In genomic region chr7:130242198-130243014, GRCh38 we compare ENCODE assay signal across 1 cellular context.
TF ChIP-seq lines count a peak whose summit lies in the region.

No MANE protein-coding gene starts in this region.

TF ChIP-seq in K562, 482 proteins besides CTCF, POLR2A, EP300 and RAD21 (continued from another document and continues in another):
- TF ChIP-seq ZNF592 (IDR thresholded peaks at IDR 0.05) (no peak), E2F8 (IDR thresholded peaks at IDR 0.05; ENCODE audit: low read depth, partially characterized antibody) (peak; percentile 44), MTA2 (IDR thresholded peaks at IDR 0.05; ENCODE audit: low read depth) (peak; percentile 27; the same call in 1 of the 2 replicates), CEBPG (CRISPR knock-in tag; IDR thresholded peaks at IDR 0.05) (no peak), CEBPG (tag; conservative IDR thresholded peaks at IDR 0.05 in 1 of 2, IDR thresholded peaks at IDR 0.05 in 1 of 2) (peak; percentile 18 to 50; a peak in 2 of 4 replicates), GABPB1 (CRISPR knock-in tag; IDR thresholded peaks at IDR 0.05) (peak; percentile 62; the same call in 1 of the 2 replicates), ZFP36 (IDR thresholded peaks at IDR 0.05; ENCODE audit: low read depth, low read length, partially characterized antibody) (peak; percentile 11), PKNOX1 (IDR thresholded peaks at IDR 0.05) (peak; percentile 41), CBX5 (IDR thresholded peaks at IDR 0.05; ENCODE audit: borderline replicate concordance, low read depth) (0 out of 2 replicates have a peak, but pooled peaks have one; percentile 25), RBM17 (IDR thresholded peaks at IDR 0.05; ENCODE audit: borderline replicate concordance, low read depth, low read length) (no peak), CBX1 (IDR thresholded peaks at IDR 0.05; ENCODE audit: low read depth) (0 out of 2 replicates have a peak, but pooled peaks have one; percentile 34), TRIM24 (IDR thresholded peaks at IDR 0.05) (peak; percentile 27 to 78; a peak in 2 of 4 replicates), ARID1B (IDR thresholded peaks at IDR 0.05) (peak; percentile 89), JUND (IDR thresholded peaks at IDR 0.05; ENCODE audit: borderline replicate concordance, low read depth, low read length) (peak; percentile 92), JUND (tag; IDR thresholded peaks at IDR 0.05; ENCODE audit: borderline replicate concordance, low read depth, low read length) (peak; percentile 94), CREB1 (IDR thresholded peaks at IDR 0.05) (peak; percentile 78), CREB1 (CRISPR knock-in tag; IDR thresholded peaks at IDR 0.05) (peak; percentile 86), JUN (IDR thresholded peaks at IDR 0.05; ENCODE audit: borderline replicate concordance, low read depth, low read length) (peak; percentile 95), JUN (CRISPR knock-in tag; IDR thresholded peaks at IDR 0.05; ENCODE audit: borderline replicate concordance) (no peak), CBFA2T3 (IDR thresholded peaks at IDR 0.05) (peak; percentile 80), CC2D1A (IDR thresholded peaks at IDR 0.05) (peak; percentile 68), UBTF (IDR thresholded peaks at IDR 0.05; ENCODE audit: borderline replicate concordance in 1 of 2, low read depth in 2 of 2, low read length in 2 of 2) (0 out of 4 replicates have a peak, but pooled peaks of 1 of the 2 experiments have one; percentile 24), RBM22 (IDR thresholded peaks at IDR 0.05; ENCODE audit: low read depth, low read length, poor library complexity, severe bottlenecking) (no peak), ESRRA (IDR thresholded peaks at IDR 0.05; ENCODE audit: borderline replicate concordance, low read depth) (peak; percentile 12; the same call in 1 of the 2 replicates), TCF3 (CRISPR knock-in tag; IDR thresholded peaks at IDR 0.05) (peak; percentile 59), SOX6 (IDR thresholded peaks at IDR 0.05) (peak; percentile 41), SMAD4 (CRISPR knock-in tag; conservative IDR thresholded peaks at IDR 0.05) (peak; percentile 100), ZNF695 (CRISPR knock-in tag; IDR thresholded peaks at IDR 0.05) (no peak), ZEB2 (IDR thresholded peaks at IDR 0.05) (peak; percentile 79), MTA1 (IDR thresholded peaks at IDR 0.05; ENCODE audit: borderline replicate concordance) (peak; percentile 76), SAFB2 (IDR thresholded peaks at IDR 0.05; ENCODE audit: borderline replicate concordance, low read depth, low read length, severe bottlenecking) (no peak), NCOR1 (IDR thresholded peaks at IDR 0.05) (peak; percentile 93), ZNF217 (CRISPR knock-in tag; IDR thresholded peaks at IDR 0.05) (no peak), FOSL1 (tag; conservative IDR thresholded peaks at IDR 0.05) (peak; percentile 98), NR2C1 (IDR thresholded peaks at IDR 0.05) (no peak), NR2C1 (tag; IDR thresholded peaks at IDR 0.05) (no peak), SMAD2 (IDR thresholded peaks at IDR 0.05; ENCODE audit: low read depth, low read length) (no peak), SMAD3 (CRISPR knock-in tag; conservative IDR thresholded peaks at IDR 0.05) (peak; percentile 72; the same call in 1 of the 2 replicates), PPARD (CRISPR knock-in tag; IDR thresholded peaks at IDR 0.05) (no peak), FOS (IDR thresholded peaks at IDR 0.05; ENCODE audit: extremely low read depth, insufficient read length) (peak; percentile 39), DACH1 (IDR thresholded peaks at IDR 0.05; ENCODE audit: partially characterized antibody) (peak; percentile 70), NONO (IDR thresholded peaks at IDR 0.05; ENCODE audit: low read depth in 2 of 2, low read length in 1 of 2) (0 out of 4 replicates have a peak, but pooled peaks of 1 of the 2 experiments have one; percentile 21), MBD2 (IDR thresholded peaks at IDR 0.05; ENCODE audit: borderline replicate concordance, low read depth) (peak; percentile 31; the same call in 1 of the 2 replicates), TEAD1 (CRISPR knock-in tag; IDR thresholded peaks at IDR 0.05) (peak; percentile 93 to 97), EP400 (IDR thresholded peaks at IDR 0.05) (peak; percentile 45), CTBP1 (IDR thresholded peaks at IDR 0.05; ENCODE audit: borderline replicate concordance) (peak; percentile 89), NFE2 (IDR thresholded peaks at IDR 0.05; ENCODE audit: low read depth) (peak; percentile 42), SRF (CRISPR knock-in tag; IDR thresholded peaks at IDR 0.05) (0 out of 4 replicates have a peak, but pooled peaks of 1 of the 2 experiments have one; percentile 49), RBBP5 (IDR thresholded peaks at IDR 0.05; ENCODE audit: borderline replicate concordance, insufficient read depth, low read length, poor library complexity, severe bottlenecking) (no peak), SMARCE1 (IDR thresholded peaks at IDR 0.05) (peak; percentile 93)
- TF ChIP-seq, protein P1, sequence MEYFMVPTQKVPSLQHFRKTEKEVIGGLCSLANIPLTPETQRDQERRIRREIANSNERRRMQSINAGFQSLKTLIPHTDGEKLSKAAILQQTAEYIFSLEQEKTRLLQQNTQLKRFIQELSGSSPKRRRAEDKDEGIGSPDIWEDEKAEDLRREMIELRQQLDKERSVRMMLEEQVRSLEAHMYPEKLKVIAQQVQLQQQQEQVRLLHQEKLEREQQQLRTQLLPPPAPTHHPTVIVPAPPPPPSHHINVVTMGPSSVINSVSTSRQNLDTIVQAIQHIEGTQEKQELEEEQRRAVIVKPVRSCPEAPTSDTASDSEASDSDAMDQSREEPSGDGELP (CRISPR knock-in tag; IDR thresholded peaks at IDR 0.05; ENCODE audit: borderline replicate concordance): peak; percentile 90
- TF ChIP-seq, protein P2, sequence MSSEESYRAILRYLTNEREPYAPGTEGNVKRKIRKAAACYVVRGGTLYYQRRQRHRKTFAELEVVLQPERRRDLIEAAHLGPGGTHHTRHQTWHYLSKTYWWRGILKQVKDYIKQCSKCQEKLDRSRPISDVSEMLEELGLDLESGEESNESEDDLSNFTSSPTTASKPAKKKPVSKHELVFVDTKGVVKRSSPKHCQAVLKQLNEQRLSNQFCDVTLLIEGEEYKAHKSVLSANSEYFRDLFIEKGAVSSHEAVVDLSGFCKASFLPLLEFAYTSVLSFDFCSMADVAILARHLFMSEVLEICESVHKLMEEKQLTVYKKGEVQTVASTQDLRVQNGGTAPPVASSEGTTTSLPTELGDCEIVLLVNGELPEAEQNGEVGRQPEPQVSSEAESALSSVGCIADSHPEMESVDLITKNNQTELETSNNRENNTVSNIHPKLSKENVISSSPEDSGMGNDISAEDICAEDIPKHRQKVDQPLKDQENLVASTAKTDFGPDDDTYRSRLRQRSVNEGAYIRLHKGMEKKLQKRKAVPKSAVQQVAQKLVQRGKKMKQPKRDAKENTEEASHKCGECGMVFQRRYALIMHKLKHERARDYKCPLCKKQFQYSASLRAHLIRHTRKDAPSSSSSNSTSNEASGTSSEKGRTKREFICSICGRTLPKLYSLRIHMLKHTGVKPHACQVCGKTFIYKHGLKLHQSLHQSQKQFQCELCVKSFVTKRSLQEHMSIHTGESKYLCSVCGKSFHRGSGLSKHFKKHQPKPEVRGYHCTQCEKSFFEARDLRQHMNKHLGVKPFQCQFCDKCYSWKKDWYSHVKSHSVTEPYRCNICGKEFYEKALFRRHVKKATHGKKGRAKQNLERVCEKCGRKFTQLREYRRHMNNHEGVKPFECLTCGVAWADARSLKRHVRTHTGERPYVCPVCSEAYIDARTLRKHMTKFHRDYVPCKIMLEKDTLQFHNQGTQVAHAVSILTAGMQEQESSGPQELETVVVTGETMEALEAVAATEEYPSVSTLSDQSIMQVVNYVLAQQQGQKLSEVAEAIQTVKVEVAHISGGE (CRISPR knock-in tag; IDR thresholded peaks at IDR 0.05): peak in 1 of 3 experiments; percentile 33; a peak in 1 of 6 replicates
- TF ChIP-seq, protein P3, sequence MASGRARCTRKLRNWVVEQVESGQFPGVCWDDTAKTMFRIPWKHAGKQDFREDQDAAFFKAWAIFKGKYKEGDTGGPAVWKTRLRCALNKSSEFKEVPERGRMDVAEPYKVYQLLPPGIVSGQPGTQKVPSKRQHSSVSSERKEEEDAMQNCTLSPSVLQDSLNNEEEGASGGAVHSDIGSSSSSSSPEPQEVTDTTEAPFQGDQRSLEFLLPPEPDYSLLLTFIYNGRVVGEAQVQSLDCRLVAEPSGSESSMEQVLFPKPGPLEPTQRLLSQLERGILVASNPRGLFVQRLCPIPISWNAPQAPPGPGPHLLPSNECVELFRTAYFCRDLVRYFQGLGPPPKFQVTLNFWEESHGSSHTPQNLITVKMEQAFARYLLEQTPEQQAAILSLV (tag; IDR thresholded peaks at IDR 0.05): no peak
- TF ChIP-seq, protein P4, sequence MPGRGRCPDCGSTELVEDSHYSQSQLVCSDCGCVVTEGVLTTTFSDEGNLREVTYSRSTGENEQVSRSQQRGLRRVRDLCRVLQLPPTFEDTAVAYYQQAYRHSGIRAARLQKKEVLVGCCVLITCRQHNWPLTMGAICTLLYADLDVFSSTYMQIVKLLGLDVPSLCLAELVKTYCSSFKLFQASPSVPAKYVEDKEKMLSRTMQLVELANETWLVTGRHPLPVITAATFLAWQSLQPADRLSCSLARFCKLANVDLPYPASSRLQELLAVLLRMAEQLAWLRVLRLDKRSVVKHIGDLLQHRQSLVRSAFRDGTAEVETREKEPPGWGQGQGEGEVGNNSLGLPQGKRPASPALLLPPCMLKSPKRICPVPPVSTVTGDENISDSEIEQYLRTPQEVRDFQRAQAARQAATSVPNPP (IDR thresholded peaks at IDR 0.05; ENCODE audit: borderline replicate concordance, insufficient read depth, insufficient read length): no peak
